ENCODE assay signal across 10 cellular contexts in the genomic region with DNA sequence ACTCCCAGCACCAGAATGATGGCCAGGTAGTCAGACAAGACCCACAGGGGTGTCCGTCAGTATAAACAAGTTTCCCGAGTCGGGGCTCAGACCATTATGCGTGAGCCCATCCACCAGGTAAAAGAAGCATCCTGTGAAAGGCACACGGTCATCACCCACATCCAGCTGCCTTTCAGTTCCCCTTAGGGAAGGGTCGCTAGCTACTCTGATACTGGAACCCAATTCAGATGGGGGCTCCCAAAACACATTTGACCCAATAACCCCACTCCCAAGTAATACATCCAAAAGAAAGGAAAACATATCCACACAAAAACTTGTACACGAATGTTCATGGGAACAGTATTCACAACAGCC.
A peak's percentile ranks its signal among the peaks of the same experiment; 100 is the strongest.
DNase-seq lines count a peak whose midpoint lies in the region; ATAC-seq, FAIRE-seq and TF ChIP-seq lines count a peak whose summit lies in the region.
"Had no signal": no experiment of that assay in that cellular context is flagged by ENCODE, and none has a peak within 500 bp of the region (broad histone marks: within the 10 kb centered on the region; RNA-seq: fewer than 3 reads in every experiment).

No MANE protein-coding gene starts in this region.

- TF ChIP-seq EP300 in HepG2 (IDR thresholded peaks at IDR 0.05; ENCODE audit: low read depth in 2 of 2, low read length in 2 of 2) (no peak), HepG2 (CRISPR knock-in tag; IDR thresholded peaks at IDR 0.05; ENCODE audit: borderline replicate concordance) (no peak), suprapubic skin (IDR thresholded peaks at IDR 0.05) (no peak)

- H3K27me3 ChIP-seq in HepG2 (ENCODE audit: control insufficient read depth in 1 of 2, insufficient read depth in 2 of 2, low read length in 2 of 2) (no peaks in the 10 kb centered on the region), suprapubic skin (no peaks in the 10 kb centered on the region)

- H3K79me2 ChIP-seq in HepG2 (ENCODE audit: insufficient read depth, low read length), result peaks cover 88% of the 10 kb centered on the region

- H3K27ac ChIP-seq in HepG2 (ENCODE audit: extremely low read length, insufficient read depth, low read length), result no peak overlapping the region
- peak overlapping the region; percentile 73 for H3K27ac ChIP-seq in suprapubic skin

- H3K9me3 ChIP-seq in HepG2 (ENCODE audit: low read length) (no peaks in the 10 kb centered on the region), suprapubic skin (no peaks in the 10 kb centered on the region)

- H3K9me3 Mint-ChIP-seq in activated CD8-positive, alpha-beta memory T cell treated with anti-CD3 and anti-CD28 coated beads, Interleukin-2, amount 10 ng/mL, durations not matched to agents 7 days and 5 days (ENCODE audit: low read depth), result no peaks in the 10 kb centered on the region
- H3K9me3 Mint-ChIP-seq in activated T-cell treated with anti-CD3 and anti-CD28 coated beads, Interleukin-2, amount 50 U/mL, for 72 hours, result no peaks in the 10 kb centered on the region
- H3K9me3 Mint-ChIP-seq: activated naive CD8-positive, alpha-beta T cell treated with anti-CD3 and anti-CD28 coated beads, Interleukin-2, amount 10 ng/mL, durations not matched to agents 7 days and 5 days; endodermal cell had no signal

- H3K4me1 Mint-ChIP-seq in activated CD8-positive, alpha-beta memory T cell treated with anti-CD3 and anti-CD28 coated beads, Interleukin-2, amount 10 ng/mL, durations not matched to agents 7 days and 5 days, result peaks cover 80% of the 10 kb centered on the region
- peaks cover 99% of the 10 kb centered on the region for H3K4me1 Mint-ChIP-seq in activated T-cell treated with anti-CD3 and anti-CD28 coated beads, Interleukin-2, amount 50 U/mL, for 72 hours (ENCODE audit: low read depth)

- no peak overlapping the region for H3K4me2 ChIP-seq in HepG2 (ENCODE audit: low read depth, low read length)

- no peak for ATAC-seq in activated CD8-positive, alpha-beta memory T cell treated with anti-CD3 and anti-CD28 coated beads, Interleukin-2, amount 10 ng/mL, durations not matched to agents 7 days and 5 days
- ATAC-seq in activated T-cell treated with anti-CD3 and anti-CD28 coated beads, Interleukin-2, amount 50 U/mL, for 72 hours (replicated peaks in 1 of 2), result no peak
- no peak for ATAC-seq in HepG2

- no peak overlapping the region for H3K27ac Mint-ChIP-seq in activated CD8-positive, alpha-beta memory T cell treated with anti-CD3 and anti-CD28 coated beads, Interleukin-2, amount 10 ng/mL, durations not matched to agents 7 days and 5 days
- H3K27ac Mint-ChIP-seq in activated T-cell treated with anti-CD3 and anti-CD28 coated beads, Interleukin-2, amount 50 U/mL, for 72 hours, result peak overlapping the region; percentile 94
- H3K27ac Mint-ChIP-seq: activated naive CD8-positive, alpha-beta T cell treated with anti-CD3 and anti-CD28 coated beads, Interleukin-2, amount 10 ng/mL, durations not matched to agents 7 days and 5 days had no signal

- TF ChIP-seq CTCF in HepG2 (CRISPR knock-in tag; IDR thresholded peaks at IDR 0.05) (no peak), suprapubic skin (IDR thresholded peaks at IDR 0.05) (no peak)

- H2AFZ ChIP-seq in HepG2 (ENCODE audit: low read length), result no peak overlapping the region

- H3K4me1 ChIP-seq in HepG2 (ENCODE audit: insufficient read depth, low read length) (peaks cover 78% of the 10 kb centered on the region), suprapubic skin (peaks cover 91% of the 10 kb centered on the region)

- H3K36me3 Mint-ChIP-seq in activated CD8-positive, alpha-beta memory T cell treated with anti-CD3 and anti-CD28 coated beads, Interleukin-2, amount 10 ng/mL, durations not matched to agents 7 days and 5 days, result peaks cover 42% of the 10 kb centered on the region
- H3K36me3 Mint-ChIP-seq in activated T-cell treated with anti-CD3 and anti-CD28 coated beads, Interleukin-2, amount 50 U/mL, for 72 hours (ENCODE audit: insufficient read depth in 2 of 2), result peaks cover 2 to 4% of the 10 kb centered on the region in 2 donors

- H3K9ac ChIP-seq in HepG2 (ENCODE audit: insufficient read depth, low read depth, low read length), result no peak overlapping the region

- 87% methylated on average over 7 of the region's 7 CpGs for WGBS in HepG2 (ENCODE audit: low lambda C conversion rate)
- WGBS in suprapubic skin, result 92% methylated on average over 7 of the region's 7 CpGs

- in situ Hi-C loops in HepG2 (cut with HindIII; ENCODE audit: extremely low pct_ligation_motif_present, low pct_unique_long_range_greater_than_20kb), result no loop called here

- TF ChIP-seq POLR2A in HepG2 (IDR thresholded peaks at IDR 0.05; ENCODE audit: insufficient read depth in 1 of 2, low read depth in 2 of 2, low read length in 2 of 2) (no peak), suprapubic skin (IDR thresholded peaks at IDR 0.05) (no peak)

- CTCF ChIA-PET in activated CD8-positive, alpha-beta memory T cell treated with anti-CD3 and anti-CD28 coated beads, Interleukin-2, amount 10 ng/mL, durations not matched to agents 7 days and 5 days (lab: Charles Lee), result no interaction called here
- CTCF ChIA-PET in HepG2 (lab: Yijun Ruan, JAX; ENCODE audit: low intra/inter-chr PET ratio, low total read pairs), result no interaction called here

- FAIRE-seq in HepG2 (lab: Jason Lieb, UNC), result no peak

- peaks cover 18% of the 10 kb centered on the region for H4K20me1 ChIP-seq in HepG2 (ENCODE audit: insufficient read depth, low read length)

- DNase-seq in activated CD8-positive, alpha-beta memory T cell treated with anti-CD3 and anti-CD28 coated beads for 24 hours, result peak; percentile 48
- DNase-seq in activated CD8-positive, alpha-beta memory T cell treated with anti-CD3 and anti-CD28 coated beads, Interleukin-2, amount 10 ng/mL, durations not matched to agents 7 days and 5 days, result no peak
- DNase-seq in activated T-cell treated with anti-CD3 and anti-CD28 coated beads, Interleukin-2, amount 50 U/mL, for 72 hours, result no peak
- DNase-seq in HepG2 (ENCODE audit: low spot score) (no peak), suprapubic skin (ENCODE audit: low spot score in 2 of 2) (no peak), DMS 273 treated with DMSO at 0.1 percent for 48 hours (lab: John Stamatoyannopoulos, UW) (no peak), GM19240 (ENCODE audit: insufficient read length, low spot score) (no peak)
- DNase-seq in stimulated activated CD4-positive, alpha-beta T cell treated with anti-CD3 and anti-CD28 coated beads, Interleukin-4, amount 100 ng/mL, for 4 hours, result no peak
- DNase-seq: activated naive CD8-positive, alpha-beta T cell treated with anti-CD3 and anti-CD28 coated beads, Interleukin-2, amount 10 ng/mL, durations not matched to agents 7 days and 5 days; endodermal cell had no signal

- POLR2A ChIA-PET in HepG2 (lab: Yijun Ruan, JAX), result no interaction called here

- H3K36me3 ChIP-seq in HepG2 (replicated peaks in 1 of 2; ENCODE audit: control insufficient read depth in 1 of 2, insufficient read depth in 2 of 2, low read length in 2 of 2), result peaks cover 10 to 25% of the 10 kb centered on the region in 2 experiments
- H3K36me3 ChIP-seq in suprapubic skin, result peaks cover 10% of the 10 kb centered on the region

- no peak overlapping the region for H3K4me3 ChIP-seq in HepG2 (replicated peaks in 1 of 3; ENCODE audit: insufficient read depth in 1 of 3, low read depth in 2 of 3, low read length in 3 of 3)
- H3K4me3 ChIP-seq in suprapubic skin, result no peak overlapping the region

- no peak for TF ChIP-seq RAD21 in HepG2 (CRISPR knock-in tag; IDR thresholded peaks at IDR 0.05)

- H3K27me3 Mint-ChIP-seq in activated CD8-positive, alpha-beta memory T cell treated with anti-CD3 and anti-CD28 coated beads, Interleukin-2, amount 10 ng/mL, durations not matched to agents 7 days and 5 days, result no peaks in the 10 kb centered on the region
- no peaks in the 10 kb centered on the region for H3K27me3 Mint-ChIP-seq in activated T-cell treated with anti-CD3 and anti-CD28 coated beads, Interleukin-2, amount 50 U/mL, for 72 hours (ENCODE audit: low read depth)
- H3K27me3 Mint-ChIP-seq: activated naive CD8-positive, alpha-beta T cell treated with anti-CD3 and anti-CD28 coated beads, Interleukin-2, amount 10 ng/mL, durations not matched to agents 7 days and 5 days had no signal

- intact Hi-C loops in HepG2 (cut with micrococcal nuclease; ENCODE audit: unreplicated experiment), result no loop called here

- H3K4me3 Mint-ChIP-seq in activated CD8-positive, alpha-beta memory T cell treated with anti-CD3 and anti-CD28 coated beads, Interleukin-2, amount 10 ng/mL, durations not matched to agents 7 days and 5 days, result no peak overlapping the region
- H3K4me3 Mint-ChIP-seq in activated T-cell treated with anti-CD3 and anti-CD28 coated beads, Interleukin-2, amount 50 U/mL, for 72 hours, result peak overlapping the region; percentile 64 to 88
- H3K4me3 Mint-ChIP-seq: endodermal cell had no signal

- BruUV-seq in HepG2 (replicated peaks; lab: Mats Ljungman, UMichigan), result no TSS peak
